In the genomic region with DNA sequence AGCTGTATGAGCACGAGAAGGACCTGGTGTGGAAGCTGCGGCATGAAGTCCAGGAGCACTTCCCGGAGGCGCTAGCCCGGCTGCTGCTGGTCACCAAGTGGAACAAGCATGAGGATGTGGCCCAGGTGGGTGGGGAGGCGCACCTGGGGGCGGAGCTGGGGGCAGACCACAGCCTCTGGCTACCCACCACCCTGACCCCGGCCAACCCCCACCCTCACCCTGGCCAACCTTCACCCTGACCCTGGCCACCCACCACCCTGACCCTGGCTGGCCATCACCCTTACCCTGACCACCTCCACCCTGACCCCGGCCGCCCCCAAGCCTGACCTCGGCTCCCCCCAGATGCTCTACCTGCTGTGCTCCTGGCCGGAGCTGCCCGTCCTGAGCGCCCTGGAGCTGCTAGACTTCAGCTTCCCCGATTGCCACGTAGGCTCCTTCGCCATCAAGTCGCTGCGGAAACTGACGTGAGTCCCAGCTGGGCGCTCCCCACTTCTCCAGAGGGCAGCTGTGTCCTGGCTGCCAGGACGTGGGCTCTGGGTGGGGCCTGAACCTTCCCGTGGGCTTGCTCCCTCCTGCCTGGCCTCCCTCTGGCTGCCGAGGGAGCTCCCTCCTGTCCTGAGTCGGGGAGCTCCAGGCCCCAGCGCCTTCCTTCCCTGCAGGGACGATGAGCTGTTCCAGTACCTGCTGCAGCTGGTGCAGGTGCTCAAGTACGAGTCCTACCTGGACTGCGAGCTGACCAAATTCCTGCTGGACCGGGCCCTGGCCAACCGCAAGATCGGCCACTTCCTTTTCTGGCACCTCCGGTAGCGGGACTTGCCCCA, we compare ENCODE assay signal across 1 cellular context.
TF ChIP-seq lines count a peak whose summit lies in the region.

No MANE protein-coding gene starts in this region.

TF ChIP-seq in GM23338, 12 proteins besides CTCF, POLR2A, EP300 and RAD21:
- no peak for TF ChIP-seq JUNB (IDR thresholded peaks at IDR 0.05; ENCODE audit: unreplicated experiment)
- no peak for TF ChIP-seq ZNF114 (CRISPR knock-in tag; IDR thresholded peaks at IDR 0.05)
- no peak for TF ChIP-seq ZNF331 (CRISPR knock-in tag; IDR thresholded peaks at IDR 0.05; ENCODE audit: low read depth)
- TF ChIP-seq NANOG (IDR thresholded peaks at IDR 0.05; ENCODE audit: borderline replicate concordance): no peak
- TF ChIP-seq, protein P1, sequence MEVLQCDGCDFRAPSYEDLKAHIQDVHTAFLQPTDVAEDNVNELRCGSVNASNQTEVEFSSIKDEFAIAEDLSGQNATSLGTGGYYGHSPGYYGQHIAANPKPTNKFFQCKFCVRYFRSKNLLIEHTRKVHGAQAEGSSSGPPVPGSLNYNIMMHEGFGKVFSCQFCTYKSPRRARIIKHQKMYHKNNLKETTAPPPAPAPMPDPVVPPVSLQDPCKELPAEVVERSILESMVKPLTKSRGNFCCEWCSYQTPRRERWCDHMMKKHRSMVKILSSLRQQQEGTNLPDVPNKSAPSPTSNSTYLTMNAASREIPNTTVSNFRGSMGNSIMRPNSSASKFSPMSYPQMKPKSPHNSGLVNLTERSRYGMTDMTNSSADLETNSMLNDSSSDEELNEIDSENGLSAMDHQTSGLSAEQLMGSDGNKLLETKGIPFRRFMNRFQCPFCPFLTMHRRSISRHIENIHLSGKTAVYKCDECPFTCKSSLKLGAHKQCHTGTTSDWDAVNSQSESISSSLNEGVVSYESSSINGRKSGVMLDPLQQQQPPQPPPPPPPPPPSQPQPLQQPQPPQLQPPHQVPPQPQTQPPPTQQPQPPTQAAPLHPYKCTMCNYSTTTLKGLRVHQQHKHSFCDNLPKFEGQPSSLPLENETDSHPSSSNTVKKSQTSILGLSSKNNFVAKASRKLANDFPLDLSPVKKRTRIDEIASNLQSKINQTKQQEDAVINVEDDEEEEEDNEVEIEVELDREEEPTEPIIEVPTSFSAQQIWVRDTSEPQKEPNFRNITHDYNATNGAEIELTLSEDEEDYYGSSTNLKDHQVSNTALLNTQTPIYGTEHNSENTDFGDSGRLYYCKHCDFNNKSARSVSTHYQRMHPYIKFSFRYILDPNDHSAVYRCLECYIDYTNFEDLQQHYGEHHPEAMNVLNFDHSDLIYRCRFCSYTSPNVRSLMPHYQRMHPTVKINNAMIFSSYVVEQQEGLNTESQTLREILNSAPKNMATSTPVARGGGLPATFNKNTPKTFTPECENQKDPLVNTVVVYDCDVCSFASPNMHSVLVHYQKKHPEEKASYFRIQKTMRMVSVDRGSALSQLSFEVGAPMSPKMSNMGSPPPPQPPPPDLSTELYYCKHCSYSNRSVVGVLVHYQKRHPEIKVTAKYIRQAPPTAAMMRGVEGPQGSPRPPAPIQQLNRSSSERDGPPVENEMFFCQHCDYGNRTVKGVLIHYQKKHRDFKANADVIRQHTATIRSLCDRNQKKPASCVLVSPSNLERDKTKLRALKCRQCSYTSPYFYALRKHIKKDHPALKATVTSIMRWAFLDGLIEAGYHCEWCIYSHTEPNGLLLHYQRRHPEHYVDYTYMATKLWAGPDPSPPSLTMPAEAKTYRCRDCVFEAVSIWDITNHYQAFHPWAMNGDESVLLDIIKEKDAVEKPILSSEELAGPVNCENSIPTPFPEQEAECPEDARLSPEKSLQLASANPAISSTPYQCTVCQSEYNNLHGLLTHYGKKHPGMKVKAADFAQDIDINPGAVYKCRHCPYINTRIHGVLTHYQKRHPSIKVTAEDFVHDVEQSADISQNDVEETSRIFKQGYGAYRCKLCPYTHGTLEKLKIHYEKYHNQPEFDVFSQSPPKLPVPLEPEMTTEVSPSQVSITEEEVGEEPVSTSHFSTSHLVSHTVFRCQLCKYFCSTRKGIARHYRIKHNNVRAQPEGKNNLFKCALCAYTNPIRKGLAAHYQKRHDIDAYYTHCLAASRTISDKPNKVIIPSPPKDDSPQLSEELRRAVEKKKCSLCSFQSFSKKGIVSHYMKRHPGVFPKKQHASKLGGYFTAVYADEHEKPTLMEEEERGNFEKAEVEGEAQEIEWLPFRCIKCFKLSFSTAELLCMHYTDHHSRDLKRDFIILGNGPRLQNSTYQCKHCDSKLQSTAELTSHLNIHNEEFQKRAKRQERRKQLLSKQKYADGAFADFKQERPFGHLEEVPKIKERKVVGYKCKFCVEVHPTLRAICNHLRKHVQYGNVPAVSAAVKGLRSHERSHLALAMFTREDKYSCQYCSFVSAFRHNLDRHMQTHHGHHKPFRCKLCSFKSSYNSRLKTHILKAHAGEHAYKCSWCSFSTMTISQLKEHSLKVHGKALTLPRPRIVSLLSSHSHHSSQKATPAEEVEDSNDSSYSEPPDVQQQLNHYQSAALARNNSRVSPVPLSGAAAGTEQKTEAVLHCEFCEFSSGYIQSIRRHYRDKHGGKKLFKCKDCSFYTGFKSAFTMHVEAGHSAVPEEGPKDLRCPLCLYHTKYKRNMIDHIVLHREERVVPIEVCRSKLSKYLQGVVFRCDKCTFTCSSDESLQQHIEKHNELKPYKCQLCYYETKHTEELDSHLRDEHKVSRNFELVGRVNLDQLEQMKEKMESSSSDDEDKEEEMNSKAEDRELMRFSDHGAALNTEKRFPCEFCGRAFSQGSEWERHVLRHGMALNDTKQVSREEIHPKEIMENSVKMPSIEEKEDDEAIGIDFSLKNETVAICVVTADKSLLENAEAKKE (CRISPR knock-in tag; IDR thresholded peaks at IDR 0.05): no peak
- TF ChIP-seq, protein P2, sequence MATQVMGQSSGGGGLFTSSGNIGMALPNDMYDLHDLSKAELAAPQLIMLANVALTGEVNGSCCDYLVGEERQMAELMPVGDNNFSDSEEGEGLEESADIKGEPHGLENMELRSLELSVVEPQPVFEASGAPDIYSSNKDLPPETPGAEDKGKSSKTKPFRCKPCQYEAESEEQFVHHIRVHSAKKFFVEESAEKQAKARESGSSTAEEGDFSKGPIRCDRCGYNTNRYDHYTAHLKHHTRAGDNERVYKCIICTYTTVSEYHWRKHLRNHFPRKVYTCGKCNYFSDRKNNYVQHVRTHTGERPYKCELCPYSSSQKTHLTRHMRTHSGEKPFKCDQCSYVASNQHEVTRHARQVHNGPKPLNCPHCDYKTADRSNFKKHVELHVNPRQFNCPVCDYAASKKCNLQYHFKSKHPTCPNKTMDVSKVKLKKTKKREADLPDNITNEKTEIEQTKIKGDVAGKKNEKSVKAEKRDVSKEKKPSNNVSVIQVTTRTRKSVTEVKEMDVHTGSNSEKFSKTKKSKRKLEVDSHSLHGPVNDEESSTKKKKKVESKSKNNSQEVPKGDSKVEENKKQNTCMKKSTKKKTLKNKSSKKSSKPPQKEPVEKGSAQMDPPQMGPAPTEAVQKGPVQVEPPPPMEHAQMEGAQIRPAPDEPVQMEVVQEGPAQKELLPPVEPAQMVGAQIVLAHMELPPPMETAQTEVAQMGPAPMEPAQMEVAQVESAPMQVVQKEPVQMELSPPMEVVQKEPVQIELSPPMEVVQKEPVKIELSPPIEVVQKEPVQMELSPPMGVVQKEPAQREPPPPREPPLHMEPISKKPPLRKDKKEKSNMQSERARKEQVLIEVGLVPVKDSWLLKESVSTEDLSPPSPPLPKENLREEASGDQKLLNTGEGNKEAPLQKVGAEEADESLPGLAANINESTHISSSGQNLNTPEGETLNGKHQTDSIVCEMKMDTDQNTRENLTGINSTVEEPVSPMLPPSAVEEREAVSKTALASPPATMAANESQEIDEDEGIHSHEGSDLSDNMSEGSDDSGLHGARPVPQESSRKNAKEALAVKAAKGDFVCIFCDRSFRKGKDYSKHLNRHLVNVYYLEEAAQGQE (IDR thresholded peaks at IDR 0.05; ENCODE audit: unreplicated experiment): no peak
- no peak for TF ChIP-seq EZH2phosphoT487 (IDR thresholded peaks at IDR 0.05; ENCODE audit: unreplicated experiment)
- TF ChIP-seq POLR2AphosphoS5 (IDR thresholded peaks at IDR 0.05; ENCODE audit: low read depth): no peak
- TF ChIP-seq, protein P3, sequence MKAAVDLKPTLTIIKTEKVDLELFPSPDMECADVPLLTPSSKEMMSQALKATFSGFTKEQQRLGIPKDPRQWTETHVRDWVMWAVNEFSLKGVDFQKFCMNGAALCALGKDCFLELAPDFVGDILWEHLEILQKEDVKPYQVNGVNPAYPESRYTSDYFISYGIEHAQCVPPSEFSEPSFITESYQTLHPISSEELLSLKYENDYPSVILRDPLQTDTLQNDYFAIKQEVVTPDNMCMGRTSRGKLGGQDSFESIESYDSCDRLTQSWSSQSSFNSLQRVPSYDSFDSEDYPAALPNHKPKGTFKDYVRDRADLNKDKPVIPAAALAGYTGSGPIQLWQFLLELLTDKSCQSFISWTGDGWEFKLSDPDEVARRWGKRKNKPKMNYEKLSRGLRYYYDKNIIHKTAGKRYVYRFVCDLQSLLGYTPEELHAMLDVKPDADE (IDR thresholded peaks at IDR 0.05): no peak
- TF ChIP-seq STAT1 (IDR thresholded peaks at IDR 0.05; ENCODE audit: unreplicated experiment): no peak
- no peak for TF ChIP-seq CREB1 (CRISPR knock-in tag; IDR thresholded peaks at IDR 0.05; ENCODE audit: low read depth)
- TF ChIP-seq EZH2 (IDR thresholded peaks at IDR 0.05; ENCODE audit: low read depth, unreplicated experiment): no peak
